Comparison of ENCODE assay signal across 1 cellular context in the genomic region with DNA sequence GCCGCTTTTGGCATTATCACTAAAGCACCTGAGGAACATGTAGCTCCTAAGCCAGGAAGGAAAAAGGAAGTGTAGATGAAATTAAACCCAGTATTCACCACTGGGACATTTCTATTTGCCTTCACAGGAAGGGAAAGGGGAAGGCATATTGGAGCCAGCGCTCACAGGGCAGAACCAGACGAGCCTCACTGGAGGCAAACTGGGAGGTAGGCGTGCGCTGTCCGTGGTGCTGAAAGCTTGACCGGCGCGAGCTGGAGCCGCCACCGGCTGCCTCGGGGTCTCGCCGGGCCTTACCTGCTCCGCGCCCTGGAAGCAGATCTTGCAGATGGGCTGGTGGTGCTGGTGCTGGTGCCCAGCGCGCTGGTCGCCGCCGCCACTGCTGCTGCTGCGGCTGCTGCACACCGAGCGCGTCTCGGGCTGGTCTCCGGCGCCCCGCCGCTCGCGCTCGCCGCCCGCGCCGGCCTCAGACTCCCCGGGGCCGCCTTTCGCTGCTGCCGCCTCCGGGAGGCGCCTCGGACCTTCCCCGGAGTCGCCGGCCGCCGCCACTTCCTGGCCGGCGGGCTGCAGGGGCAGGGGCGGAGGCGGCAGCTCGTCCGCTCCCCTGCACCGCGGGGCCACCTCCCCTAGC.
TF ChIP-seq lines count a peak whose summit lies in the region.

No MANE protein-coding gene starts in this region.

TF ChIP-seq in WTC11, 78 proteins besides CTCF, POLR2A, EP300 and RAD21 (continued from another document and continues in another):
- TF ChIP-seq, protein P1, sequence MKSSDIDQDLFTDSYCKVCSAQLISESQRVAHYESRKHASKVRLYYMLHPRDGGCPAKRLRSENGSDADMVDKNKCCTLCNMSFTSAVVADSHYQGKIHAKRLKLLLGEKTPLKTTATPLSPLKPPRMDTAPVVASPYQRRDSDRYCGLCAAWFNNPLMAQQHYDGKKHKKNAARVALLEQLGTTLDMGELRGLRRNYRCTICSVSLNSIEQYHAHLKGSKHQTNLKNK (CRISPR knock-in tag; IDR thresholded peaks at IDR 0.05) = no peak
- TF ChIP-seq, protein P2, sequence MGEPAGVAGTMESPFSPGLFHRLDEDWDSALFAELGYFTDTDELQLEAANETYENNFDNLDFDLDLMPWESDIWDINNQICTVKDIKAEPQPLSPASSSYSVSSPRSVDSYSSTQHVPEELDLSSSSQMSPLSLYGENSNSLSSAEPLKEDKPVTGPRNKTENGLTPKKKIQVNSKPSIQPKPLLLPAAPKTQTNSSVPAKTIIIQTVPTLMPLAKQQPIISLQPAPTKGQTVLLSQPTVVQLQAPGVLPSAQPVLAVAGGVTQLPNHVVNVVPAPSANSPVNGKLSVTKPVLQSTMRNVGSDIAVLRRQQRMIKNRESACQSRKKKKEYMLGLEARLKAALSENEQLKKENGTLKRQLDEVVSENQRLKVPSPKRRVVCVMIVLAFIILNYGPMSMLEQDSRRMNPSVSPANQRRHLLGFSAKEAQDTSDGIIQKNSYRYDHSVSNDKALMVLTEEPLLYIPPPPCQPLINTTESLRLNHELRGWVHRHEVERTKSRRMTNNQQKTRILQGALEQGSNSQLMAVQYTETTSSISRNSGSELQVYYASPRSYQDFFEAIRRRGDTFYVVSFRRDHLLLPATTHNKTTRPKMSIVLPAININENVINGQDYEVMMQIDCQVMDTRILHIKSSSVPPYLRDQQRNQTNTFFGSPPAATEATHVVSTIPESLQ (CRISPR knock-in tag; IDR thresholded peaks at IDR 0.05) = peak; percentile 43; the same call in 1 of the 2 replicates
- TF ChIP-seq, protein P3, sequence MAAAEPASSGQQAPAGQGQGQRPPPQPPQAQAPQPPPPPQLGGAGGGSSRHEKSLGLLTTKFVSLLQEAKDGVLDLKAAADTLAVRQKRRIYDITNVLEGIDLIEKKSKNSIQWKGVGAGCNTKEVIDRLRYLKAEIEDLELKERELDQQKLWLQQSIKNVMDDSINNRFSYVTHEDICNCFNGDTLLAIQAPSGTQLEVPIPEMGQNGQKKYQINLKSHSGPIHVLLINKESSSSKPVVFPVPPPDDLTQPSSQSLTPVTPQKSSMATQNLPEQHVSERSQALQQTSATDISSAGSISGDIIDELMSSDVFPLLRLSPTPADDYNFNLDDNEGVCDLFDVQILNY (CRISPR knock-in tag; IDR thresholded peaks at IDR 0.05) = peak; percentile 81; the same call in 1 of the 2 replicates
- TF ChIP-seq PRRX2 (CRISPR knock-in tag; IDR thresholded peaks at IDR 0.05) = no peak
- peak; percentile 50 for TF ChIP-seq NFYB (CRISPR knock-in tag; conservative IDR thresholded peaks at IDR 0.05; ENCODE audit: low read depth)
- TF ChIP-seq, protein P4, sequence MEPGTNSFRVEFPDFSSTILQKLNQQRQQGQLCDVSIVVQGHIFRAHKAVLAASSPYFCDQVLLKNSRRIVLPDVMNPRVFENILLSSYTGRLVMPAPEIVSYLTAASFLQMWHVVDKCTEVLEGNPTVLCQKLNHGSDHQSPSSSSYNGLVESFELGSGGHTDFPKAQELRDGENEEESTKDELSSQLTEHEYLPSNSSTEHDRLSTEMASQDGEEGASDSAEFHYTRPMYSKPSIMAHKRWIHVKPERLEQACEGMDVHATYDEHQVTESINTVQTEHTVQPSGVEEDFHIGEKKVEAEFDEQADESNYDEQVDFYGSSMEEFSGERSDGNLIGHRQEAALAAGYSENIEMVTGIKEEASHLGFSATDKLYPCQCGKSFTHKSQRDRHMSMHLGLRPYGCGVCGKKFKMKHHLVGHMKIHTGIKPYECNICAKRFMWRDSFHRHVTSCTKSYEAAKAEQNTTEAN (CRISPR knock-in tag; IDR thresholded peaks at IDR 0.05) = peak; percentile 97
- no peak for TF ChIP-seq RORB (CRISPR knock-in tag; IDR thresholded peaks at IDR 0.05)
- TF ChIP-seq SMAD3 (CRISPR knock-in tag; IDR thresholded peaks at IDR 0.05; ENCODE audit: borderline replicate concordance) = peak; percentile 95
- TF ChIP-seq, protein P5, sequence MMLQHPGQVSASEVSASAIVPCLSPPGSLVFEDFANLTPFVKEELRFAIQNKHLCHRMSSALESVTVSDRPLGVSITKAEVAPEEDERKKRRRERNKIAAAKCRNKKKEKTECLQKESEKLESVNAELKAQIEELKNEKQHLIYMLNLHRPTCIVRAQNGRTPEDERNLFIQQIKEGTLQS (CRISPR knock-in tag; conservative IDR thresholded peaks at IDR 0.05) = no peak
- no peak for TF ChIP-seq HMGA2 (CRISPR knock-in tag; IDR thresholded peaks at IDR 0.05)
- no peak for TF ChIP-seq ZNF423 (CRISPR knock-in tag; IDR thresholded peaks at IDR 0.05)
- TF ChIP-seq FOXP1 (CRISPR knock-in tag; IDR thresholded peaks at IDR 0.05; ENCODE audit: borderline replicate concordance) = peak; percentile 98
- peak; percentile 60; the same call in 1 of the 2 replicates for TF ChIP-seq ZBTB21 (CRISPR knock-in tag; IDR thresholded peaks at IDR 0.05; ENCODE audit: borderline replicate concordance)
- TF ChIP-seq, protein P6, sequence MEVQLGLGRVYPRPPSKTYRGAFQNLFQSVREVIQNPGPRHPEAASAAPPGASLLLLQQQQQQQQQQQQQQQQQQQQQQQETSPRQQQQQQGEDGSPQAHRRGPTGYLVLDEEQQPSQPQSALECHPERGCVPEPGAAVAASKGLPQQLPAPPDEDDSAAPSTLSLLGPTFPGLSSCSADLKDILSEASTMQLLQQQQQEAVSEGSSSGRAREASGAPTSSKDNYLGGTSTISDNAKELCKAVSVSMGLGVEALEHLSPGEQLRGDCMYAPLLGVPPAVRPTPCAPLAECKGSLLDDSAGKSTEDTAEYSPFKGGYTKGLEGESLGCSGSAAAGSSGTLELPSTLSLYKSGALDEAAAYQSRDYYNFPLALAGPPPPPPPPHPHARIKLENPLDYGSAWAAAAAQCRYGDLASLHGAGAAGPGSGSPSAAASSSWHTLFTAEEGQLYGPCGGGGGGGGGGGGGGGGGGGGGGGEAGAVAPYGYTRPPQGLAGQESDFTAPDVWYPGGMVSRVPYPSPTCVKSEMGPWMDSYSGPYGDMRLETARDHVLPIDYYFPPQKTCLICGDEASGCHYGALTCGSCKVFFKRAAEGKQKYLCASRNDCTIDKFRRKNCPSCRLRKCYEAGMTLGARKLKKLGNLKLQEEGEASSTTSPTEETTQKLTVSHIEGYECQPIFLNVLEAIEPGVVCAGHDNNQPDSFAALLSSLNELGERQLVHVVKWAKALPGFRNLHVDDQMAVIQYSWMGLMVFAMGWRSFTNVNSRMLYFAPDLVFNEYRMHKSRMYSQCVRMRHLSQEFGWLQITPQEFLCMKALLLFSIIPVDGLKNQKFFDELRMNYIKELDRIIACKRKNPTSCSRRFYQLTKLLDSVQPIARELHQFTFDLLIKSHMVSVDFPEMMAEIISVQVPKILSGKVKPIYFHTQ (CRISPR knock-in tag; IDR thresholded peaks at IDR 0.05) = no peak
- TF ChIP-seq JUN (CRISPR knock-in tag; IDR thresholded peaks at IDR 0.05) = peak; percentile 93
- TF ChIP-seq, protein P7, sequence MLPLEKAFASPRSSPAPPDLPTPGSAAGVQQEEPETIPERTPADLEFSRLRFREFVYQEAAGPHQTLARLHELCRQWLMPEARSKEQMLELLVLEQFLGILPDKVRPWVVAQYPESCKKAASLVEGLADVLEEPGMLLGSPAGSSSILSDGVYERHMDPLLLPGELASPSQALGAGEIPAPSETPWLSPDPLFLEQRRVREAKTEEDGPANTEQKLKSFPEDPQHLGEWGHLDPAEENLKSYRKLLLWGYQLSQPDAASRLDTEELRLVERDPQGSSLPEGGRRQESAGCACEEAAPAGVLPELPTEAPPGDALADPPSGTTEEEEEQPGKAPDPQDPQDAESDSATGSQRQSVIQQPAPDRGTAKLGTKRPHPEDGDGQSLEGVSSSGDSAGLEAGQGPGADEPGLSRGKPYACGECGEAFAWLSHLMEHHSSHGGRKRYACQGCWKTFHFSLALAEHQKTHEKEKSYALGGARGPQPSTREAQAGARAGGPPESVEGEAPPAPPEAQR (CRISPR knock-in tag; IDR thresholded peaks at IDR 0.05) = no peak
- TF ChIP-seq, protein P8, sequence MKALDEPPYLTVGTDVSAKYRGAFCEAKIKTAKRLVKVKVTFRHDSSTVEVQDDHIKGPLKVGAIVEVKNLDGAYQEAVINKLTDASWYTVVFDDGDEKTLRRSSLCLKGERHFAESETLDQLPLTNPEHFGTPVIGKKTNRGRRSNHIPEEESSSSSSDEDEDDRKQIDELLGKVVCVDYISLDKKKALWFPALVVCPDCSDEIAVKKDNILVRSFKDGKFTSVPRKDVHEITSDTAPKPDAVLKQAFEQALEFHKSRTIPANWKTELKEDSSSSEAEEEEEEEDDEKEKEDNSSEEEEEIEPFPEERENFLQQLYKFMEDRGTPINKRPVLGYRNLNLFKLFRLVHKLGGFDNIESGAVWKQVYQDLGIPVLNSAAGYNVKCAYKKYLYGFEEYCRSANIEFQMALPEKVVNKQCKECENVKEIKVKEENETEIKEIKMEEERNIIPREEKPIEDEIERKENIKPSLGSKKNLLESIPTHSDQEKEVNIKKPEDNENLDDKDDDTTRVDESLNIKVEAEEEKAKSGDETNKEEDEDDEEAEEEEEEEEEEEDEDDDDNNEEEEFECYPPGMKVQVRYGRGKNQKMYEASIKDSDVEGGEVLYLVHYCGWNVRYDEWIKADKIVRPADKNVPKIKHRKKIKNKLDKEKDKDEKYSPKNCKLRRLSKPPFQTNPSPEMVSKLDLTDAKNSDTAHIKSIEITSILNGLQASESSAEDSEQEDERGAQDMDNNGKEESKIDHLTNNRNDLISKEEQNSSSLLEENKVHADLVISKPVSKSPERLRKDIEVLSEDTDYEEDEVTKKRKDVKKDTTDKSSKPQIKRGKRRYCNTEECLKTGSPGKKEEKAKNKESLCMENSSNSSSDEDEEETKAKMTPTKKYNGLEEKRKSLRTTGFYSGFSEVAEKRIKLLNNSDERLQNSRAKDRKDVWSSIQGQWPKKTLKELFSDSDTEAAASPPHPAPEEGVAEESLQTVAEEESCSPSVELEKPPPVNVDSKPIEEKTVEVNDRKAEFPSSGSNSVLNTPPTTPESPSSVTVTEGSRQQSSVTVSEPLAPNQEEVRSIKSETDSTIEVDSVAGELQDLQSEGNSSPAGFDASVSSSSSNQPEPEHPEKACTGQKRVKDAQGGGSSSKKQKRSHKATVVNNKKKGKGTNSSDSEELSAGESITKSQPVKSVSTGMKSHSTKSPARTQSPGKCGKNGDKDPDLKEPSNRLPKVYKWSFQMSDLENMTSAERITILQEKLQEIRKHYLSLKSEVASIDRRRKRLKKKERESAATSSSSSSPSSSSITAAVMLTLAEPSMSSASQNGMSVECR (CRISPR knock-in tag; IDR thresholded peaks at IDR 0.05; ENCODE audit: borderline replicate concordance) = peak; percentile 99
- TF ChIP-seq GABPB1 (CRISPR knock-in tag; IDR thresholded peaks at IDR 0.05) = 0 out of 2 replicates have a peak, but pooled peaks have one; percentile 15
- TF ChIP-seq, protein P9, sequence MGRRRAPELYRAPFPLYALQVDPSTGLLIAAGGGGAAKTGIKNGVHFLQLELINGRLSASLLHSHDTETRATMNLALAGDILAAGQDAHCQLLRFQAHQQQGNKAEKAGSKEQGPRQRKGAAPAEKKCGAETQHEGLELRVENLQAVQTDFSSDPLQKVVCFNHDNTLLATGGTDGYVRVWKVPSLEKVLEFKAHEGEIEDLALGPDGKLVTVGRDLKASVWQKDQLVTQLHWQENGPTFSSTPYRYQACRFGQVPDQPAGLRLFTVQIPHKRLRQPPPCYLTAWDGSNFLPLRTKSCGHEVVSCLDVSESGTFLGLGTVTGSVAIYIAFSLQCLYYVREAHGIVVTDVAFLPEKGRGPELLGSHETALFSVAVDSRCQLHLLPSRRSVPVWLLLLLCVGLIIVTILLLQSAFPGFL (CRISPR knock-in tag; IDR thresholded peaks at IDR 0.05; ENCODE audit: borderline replicate concordance) = peak; percentile 66; the same call in 1 of the 2 replicates
- TF ChIP-seq TCF7 (CRISPR knock-in tag; IDR thresholded peaks at IDR 0.05; ENCODE audit: low read depth) = peak; percentile 80; the same call in 1 of the 2 replicates
- peak; percentile 86; the same call in 1 of the 2 replicates for TF ChIP-seq ZNF219 (CRISPR knock-in tag; IDR thresholded peaks at IDR 0.05; ENCODE audit: borderline replicate concordance)
- no peak for TF ChIP-seq JAZF1 (CRISPR knock-in tag; IDR thresholded peaks at IDR 0.05)
- TF ChIP-seq, protein P10, sequence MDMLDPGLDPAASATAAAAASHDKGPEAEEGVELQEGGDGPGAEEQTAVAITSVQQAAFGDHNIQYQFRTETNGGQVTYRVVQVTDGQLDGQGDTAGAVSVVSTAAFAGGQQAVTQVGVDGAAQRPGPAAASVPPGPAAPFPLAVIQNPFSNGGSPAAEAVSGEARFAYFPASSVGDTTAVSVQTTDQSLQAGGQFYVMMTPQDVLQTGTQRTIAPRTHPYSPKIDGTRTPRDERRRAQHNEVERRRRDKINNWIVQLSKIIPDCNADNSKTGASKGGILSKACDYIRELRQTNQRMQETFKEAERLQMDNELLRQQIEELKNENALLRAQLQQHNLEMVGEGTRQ (CRISPR knock-in tag; IDR thresholded peaks at IDR 0.05) = peak; percentile 36; the same call in 1 of the 2 replicates
- peak; percentile 42; the same call in 1 of the 2 replicates for TF ChIP-seq CREB1 (CRISPR knock-in tag; IDR thresholded peaks at IDR 0.05)
- no peak for TF ChIP-seq ATF1 (CRISPR knock-in tag; IDR thresholded peaks at IDR 0.05)
- TF ChIP-seq, protein P11, sequence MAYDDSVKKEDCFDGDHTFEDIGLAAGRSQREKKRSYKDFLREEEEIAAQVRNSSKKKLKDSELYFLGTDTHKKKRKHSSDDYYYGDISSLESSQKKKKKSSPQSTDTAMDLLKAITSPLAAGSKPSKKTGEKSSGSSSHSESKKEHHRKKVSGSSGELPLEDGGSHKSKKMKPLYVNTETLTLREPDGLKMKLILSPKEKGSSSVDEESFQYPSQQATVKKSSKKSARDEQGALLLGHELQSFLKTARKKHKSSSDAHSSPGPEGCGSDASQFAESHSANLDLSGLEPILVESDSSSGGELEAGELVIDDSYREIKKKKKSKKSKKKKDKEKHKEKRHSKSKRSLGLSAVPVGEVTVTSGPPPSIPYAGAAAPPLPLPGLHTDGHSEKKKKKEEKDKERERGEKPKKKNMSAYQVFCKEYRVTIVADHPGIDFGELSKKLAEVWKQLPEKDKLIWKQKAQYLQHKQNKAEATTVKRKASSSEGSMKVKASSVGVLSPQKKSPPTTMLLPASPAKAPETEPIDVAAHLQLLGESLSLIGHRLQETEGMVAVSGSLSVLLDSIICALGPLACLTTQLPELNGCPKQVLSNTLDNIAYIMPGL (CRISPR knock-in tag; IDR thresholded peaks at IDR 0.05) = peak; percentile 63; the same call in 1 of the 2 replicates
- 0 out of 2 replicates have a peak, but pooled peaks have one; percentile 31 for TF ChIP-seq ZNF416 (CRISPR knock-in tag; IDR thresholded peaks at IDR 0.05)
- peak; percentile 95 for TF ChIP-seq TEAD1 (CRISPR knock-in tag; IDR thresholded peaks at IDR 0.05)
- no peak for TF ChIP-seq ZNF671 (CRISPR knock-in tag; IDR thresholded peaks at IDR 0.05)
- no peak for TF ChIP-seq ELF4 (CRISPR knock-in tag; IDR thresholded peaks at IDR 0.05; ENCODE audit: low read depth)
- peak; percentile 96 for TF ChIP-seq NFE2L1 (CRISPR knock-in tag; IDR thresholded peaks at IDR 0.05)
- TF ChIP-seq, protein P12, sequence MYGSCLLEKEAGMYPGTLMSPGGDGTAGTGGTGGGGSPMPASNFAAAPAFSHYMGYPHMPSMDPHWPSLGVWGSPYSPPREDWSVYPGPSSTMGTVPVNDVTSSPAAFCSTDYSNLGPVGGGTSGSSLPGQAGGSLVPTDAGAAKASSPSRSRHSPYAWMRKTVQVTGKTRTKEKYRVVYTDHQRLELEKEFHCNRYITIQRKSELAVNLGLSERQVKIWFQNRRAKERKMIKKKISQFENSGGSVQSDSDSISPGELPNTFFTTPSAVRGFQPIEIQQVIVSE (CRISPR knock-in tag; IDR thresholded peaks at IDR 0.05; ENCODE audit: borderline replicate concordance) = no peak
- no peak for TF ChIP-seq ZNF121 (CRISPR knock-in tag; IDR thresholded peaks at IDR 0.05)
